ENCODE assay signal across 22 cellular contexts in genomic region chr4:107751670-107752069, GRCh38. TPM values are rescaled to one million over a fixed set of nuclear protein-coding genes. Genes with fewer than 3 reads are reported as not detected.
A peak's percentile ranks its signal among the peaks of the same experiment; 100 is the strongest.
DNase-seq lines count a peak whose midpoint lies in the region; ATAC-seq, FAIRE-seq and TF ChIP-seq lines count a peak whose summit lies in the region.
"Had no signal": no experiment of that assay in that cellular context is flagged by ENCODE, and none has a peak within 500 bp of the region (broad histone marks: within the 10 kb centered on the region; RNA-seq: fewer than 3 reads in every experiment).

No MANE protein-coding gene starts in this region.

- H2BK20ac ChIP-seq in IMR-90 (ENCODE audit: low read depth, low read length) = no peak overlapping the region
- no peak overlapping the region for H2BK20ac ChIP-seq in H1 (ENCODE audit: low read length)

- peaks cover 5% of the 10 kb centered on the region; the same call in 1 of the 2 replicates for H3K4me1 ChIP-seq in IMR-90 (ENCODE audit: control insufficient read depth, insufficient read depth, low read length)
- no peaks in the 10 kb centered on the region for H3K4me1 ChIP-seq in H1 (replicated peaks in 1 of 4; ENCODE audit: control insufficient read depth in 3 of 4, insufficient read depth in 4 of 4, low read length in 3 of 4)
- peaks cover 3% of the 10 kb centered on the region for H3K4me1 ChIP-seq in mesenchymal stem cell (ENCODE audit: control insufficient read depth, insufficient read depth, low read depth, low read length)
- H3K4me1 ChIP-seq: BE2C, Caco-2 had no signal

- H3K9ac ChIP-seq in IMR-90 (ENCODE audit: low read depth, low read length) (no peak overlapping the region), H1 (replicated peaks in 1 of 4; ENCODE audit: extremely low read depth in 1 of 4, low read depth in 3 of 4, low read length in 3 of 4) (no peak overlapping the region), mesenchymal stem cell (ENCODE audit: low read length) (no peak overlapping the region)

- CTCF ChIA-PET in IMR-90 (lab: Yijun Ruan, JAX) = no interaction called here
- CTCF ChIA-PET in H1 (lab: Charles Lee; ENCODE audit: partially characterized antibody) = interaction anchor here (0.9 to 1.7 kb wide), 3 partner anchors 12 to 150 kb away, joined by 3 to 6 read pairs (median 3); no protein-coding TSS in a partner anchor

- H3K18ac ChIP-seq in IMR-90 (ENCODE audit: low read depth, low read length) = no peak overlapping the region
- no peak overlapping the region for H3K18ac ChIP-seq in H1 (ENCODE audit: extremely low read depth, low read length)
- no peak overlapping the region for H3K18ac ChIP-seq in mesenchymal stem cell (ENCODE audit: low read depth in 1 of 2, low read length in 2 of 2)

- dilution Hi-C loops in IMR-90 (cut with HindIII; ENCODE audit: low sequenced_read_pairs, unreplicated experiment) = no loop called here

- H2BK120ac ChIP-seq in IMR-90 (ENCODE audit: low read depth, low read length) (no peak overlapping the region), H1 (replicated peaks; ENCODE audit: low read depth, low read length) (no peak overlapping the region), mesenchymal stem cell (ENCODE audit: low read depth, low read length) (no peak overlapping the region)

- H2BK15ac ChIP-seq in IMR-90 (ENCODE audit: low read depth, low read length) = no peak overlapping the region
- no peak overlapping the region for H2BK15ac ChIP-seq in H1 (ENCODE audit: low read length)
- no peak overlapping the region for H2BK15ac ChIP-seq in mesenchymal stem cell (ENCODE audit: low read depth, poor library complexity, severe bottlenecking)

- peaks cover 23% of the 10 kb centered on the region for H3K27me3 ChIP-seq in IMR-90 (ENCODE audit: control insufficient read depth, insufficient read depth, low read length)
- H3K27me3 ChIP-seq in H1 (replicated peaks in 1 of 4; ENCODE audit: control insufficient read depth in 3 of 4, extremely low read depth in 1 of 4, insufficient read depth in 3 of 4, low read length in 3 of 4) = no peaks in the 10 kb centered on the region
- H3K27me3 ChIP-seq in mesenchymal stem cell (ENCODE audit: control insufficient read depth in 1 of 2, insufficient read depth in 1 of 2, low read length in 2 of 2) = peaks cover 0 to 5% of the 10 kb centered on the region in 2 experiments

- no peak for TF ChIP-seq POLR2A in IMR-90 (IDR thresholded peaks at IDR 0.05; ENCODE audit: low read depth, low read length)
- no peak for TF ChIP-seq POLR2A in H1 (IDR thresholded peaks at IDR 0.05; ENCODE audit: control extremely low read depth in 1 of 2, low read depth in 2 of 2, low read length in 2 of 2)

- in situ Hi-C loops in IMR-90 (cut with MboI; ENCODE audit: low sequenced_read_pairs) (no loop called here), SK-MEL-5 (cut with HindIII; ENCODE audit: low pct_unique_long_range_greater_than_20kb, low sequenced_read_pairs) (loop anchor here (25.0 kb wide), 1 partner anchor 161 kb away; no protein-coding TSS in a partner anchor)

- FAIRE-seq in H1 (lab: Jason Lieb, UNC) = no peak
- FAIRE-seq: A204.1, D721Med, G401.6, GM12891, HTR-8/SVneo had no signal

- DNase-seq in IMR-90 (peak; percentile 20), SK-MEL-5 (ENCODE audit: low read depth, low spot score) (peak; percentile 80), H1 (ENCODE audit: low read depth in 1 of 2, low spot score in 2 of 2) (no peak), mesenchymal stem cell (peak; percentile 70), hypothalamus (lab: John Stamatoyannopoulos, UW) (no peak)
- no peak for DNase-seq in stimulated activated CD4-positive, alpha-beta T cell treated with anti-CD3 and anti-CD28 coated beads, Interleukin-12 subunit alpha, Interleukin-12 subunit beta, amount 100 ng/mL, for 4 hours
- DNase-seq: ACHN; BE2C; C1 segment of cervical spinal cord; Caco-2; CD4-positive, CD25-positive, alpha-beta regulatory T cell; CD8-positive, alpha-beta memory T cell; GOT3; H9; KG1 had no signal

- TF ChIP-seq EP300 in H1 (IDR thresholded peaks at IDR 0.05; ENCODE audit: borderline replicate concordance in 1 of 2, low read depth in 2 of 2, low read length in 2 of 2) = no peak

- no peaks in the 10 kb centered on the region for H3K9me1 ChIP-seq in IMR-90 (ENCODE audit: insufficient read depth, low read length)

- H3K79me1 ChIP-seq in IMR-90 (ENCODE audit: low read depth in 1 of 2, low read length in 2 of 2) (no peaks in the 10 kb centered on the region), H1 (ENCODE audit: low read depth, low read length) (no peaks in the 10 kb centered on the region), mesenchymal stem cell (replicated peaks; ENCODE audit: low read length, poor library complexity, severe bottlenecking) (no peaks in the 10 kb centered on the region)

- H3K23ac ChIP-seq in IMR-90 (ENCODE audit: low read depth, low read length) (no peak overlapping the region), H1 (ENCODE audit: insufficient read length) (no peak overlapping the region), mesenchymal stem cell (ENCODE audit: low read length in 2 of 2) (no peak overlapping the region)

- TF ChIP-seq CTCF in IMR-90 (conservative IDR thresholded peaks at IDR 0.05; ENCODE audit: low read depth, low read length) (no peak), H1 (IDR thresholded peaks at IDR 0.05; ENCODE audit: control extremely low read depth in 1 of 3, insufficient read depth in 1 of 3, low read depth in 1 of 3, low read length in 3 of 3) (no peak)

- H2AK5ac ChIP-seq in IMR-90 (ENCODE audit: low read depth, low read length) (no peak overlapping the region), H1 (ENCODE audit: low read depth, low read length) (no peak overlapping the region; the same call in 1 of the 2 replicates), mesenchymal stem cell (ENCODE audit: low read length, severe bottlenecking) (no peak overlapping the region)

- no peaks in the 10 kb centered on the region for H3K79me2 ChIP-seq in H1 (ENCODE audit: control insufficient read depth in 1 of 2, insufficient read depth in 2 of 2, low read length in 2 of 2)

- H4K20me1 ChIP-seq in IMR-90 (ENCODE audit: insufficient read depth, low read length) (no peaks in the 10 kb centered on the region), H1 (replicated peaks in 1 of 2; ENCODE audit: control insufficient read depth in 1 of 2, insufficient read depth in 2 of 2, low read length in 2 of 2) (no peaks in the 10 kb centered on the region)

- H2AK9ac ChIP-seq in IMR-90 (replicated peaks; ENCODE audit: low read depth, low read length, poor library complexity) = no peak overlapping the region

- H3K36me3 ChIP-seq in IMR-90 (ENCODE audit: control insufficient read depth, insufficient read depth, low read length) (no peaks in the 10 kb centered on the region), H1 (ENCODE audit: control insufficient read depth in 2 of 4, insufficient read depth in 4 of 4, low read length in 3 of 4) (peaks cover 0 to 2% (median 0%) of the 10 kb centered on the region in 4 experiments; a peak in 1 of 8 replicates), mesenchymal stem cell (ENCODE audit: control insufficient read depth in 1 of 2, insufficient read depth in 2 of 2, low read depth in 1 of 2, low read length in 2 of 2) (no peaks in the 10 kb centered on the region)
- H3K36me3 ChIP-seq: BE2C had no signal

- H4K8ac ChIP-seq in IMR-90 (ENCODE audit: low read depth in 2 of 2, low read length in 2 of 2) (no peak overlapping the region), H1 (ENCODE audit: extremely low read depth, insufficient read depth, low read length) (no peak overlapping the region), mesenchymal stem cell (ENCODE audit: low read length) (no peak overlapping the region)

- peak; percentile 59 for ATAC-seq in IMR-90 (ENCODE audit: low read depth)
- ATAC-seq in GM19467 (IDR thresholded peaks at IDR 0.05; ENCODE audit: unreplicated experiment) = no peak
- no peak for ATAC-seq in HG02798 (IDR thresholded peaks at IDR 0.05; ENCODE audit: poor library complexity, unreplicated experiment)

- H3K4me2 ChIP-seq in IMR-90 (ENCODE audit: low read depth, low read length) = peak overlapping the region; percentile 42
- H3K4me2 ChIP-seq in H1 (ENCODE audit: insufficient read depth in 1 of 2, low read depth in 2 of 2, low read length in 2 of 2) = no peak overlapping the region
- H3K4me2 ChIP-seq in mesenchymal stem cell (ENCODE audit: low read length, poor library complexity, severe bottlenecking) = no peak overlapping the region

- H4K5ac ChIP-seq in IMR-90 (ENCODE audit: low read depth, low read length) (no peak overlapping the region), H1 (ENCODE audit: insufficient read length, low read depth, low read length) (no peak overlapping the region)

- H2BK5ac ChIP-seq in IMR-90 (ENCODE audit: low read depth, low read length, poor library complexity, severe bottlenecking) = no peak overlapping the region
- H2BK5ac ChIP-seq in H1 (ENCODE audit: low read depth, low read length) = no peak overlapping the region
- H2BK5ac ChIP-seq in mesenchymal stem cell (ENCODE audit: low read depth, low read length, poor library complexity, severe bottlenecking) = no peak overlapping the region

- TF ChIP-seq RAD21 in IMR-90 (IDR thresholded peaks at IDR 0.05; ENCODE audit: low read length) (no peak), H1 (IDR thresholded peaks at IDR 0.05 in 1 of 2, conservative IDR thresholded peaks at IDR 0.05 in 1 of 2; ENCODE audit: low read depth in 2 of 2, low read length in 2 of 2) (no peak)

- POLR2A ChIA-PET in IMR-90 (lab: Charles Lee; ENCODE audit: unreplicated experiment) = no interaction called here
- POLR2A ChIA-PET in H1 (lab: Charles Lee; ENCODE audit: partially characterized antibody) = no interaction called here

- H3K4ac ChIP-seq in IMR-90 (ENCODE audit: low read depth, low read length) (no peak overlapping the region), H1 (replicated peaks; ENCODE audit: insufficient read length, low read depth, low read length) (no peak overlapping the region), mesenchymal stem cell (ENCODE audit: low read depth in 1 of 2, low read length in 2 of 2) (no peak overlapping the region)

- H3K23me2 ChIP-seq in H1 (ENCODE audit: low read depth, low read length) = no peaks in the 10 kb centered on the region

- H3K4me3 ChIP-seq in IMR-90 (ENCODE audit: insufficient read depth, low read depth, low read length) (no peak overlapping the region), H1 (ENCODE audit: extremely low read depth in 1 of 4, insufficient read depth in 2 of 4, low read depth in 3 of 4, low read length in 4 of 4) (no peak overlapping the region), mesenchymal stem cell (ENCODE audit: insufficient read depth in 1 of 2, low read depth in 1 of 2, low read length in 2 of 2) (no peak overlapping the region)

- H4K91ac ChIP-seq in IMR-90 (ENCODE audit: insufficient read depth, low read depth, low read length) = no peak overlapping the region
- H4K91ac ChIP-seq in H1 (replicated peaks; ENCODE audit: insufficient read length, low read length) = no peak overlapping the region
- H4K91ac ChIP-seq in mesenchymal stem cell (ENCODE audit: low read length) = no peak overlapping the region

- no peak overlapping the region for H3K14ac ChIP-seq in IMR-90 (replicated peaks; ENCODE audit: low read depth, low read length)
- no peak overlapping the region for H3K14ac ChIP-seq in H1 (ENCODE audit: insufficient read length)
- no peak overlapping the region for H3K14ac ChIP-seq in mesenchymal stem cell (ENCODE audit: low read length in 2 of 2)

- no CpG with 5 or more reads among the region's 2 CpGs for WGBS in IMR-90 (ENCODE audit: extremely low coverage in 2 of 2, insufficient read length in 1 of 2), 2 experiments
- 94% methylated on average over 2 of the region's 2 CpGs; no CpG with 5 or more reads in 1 of the 2 experiments for WGBS in H1 (ENCODE audit: extremely low coverage in 1 of 2, insufficient coverage in 1 of 2, insufficient read length in 1 of 2, insufficient replicate concordance in 2 of 2, low coverage in 1 of 2, low lambda C conversion rate in 2 of 2, missing lambda C conversion rate in 1 of 2), 2 experiments
- WGBS in mesenchymal stem cell = 66% methylated on average over 2 of the region's 2 CpGs

- no peak overlapping the region for H2AFZ ChIP-seq in IMR-90 (replicated peaks; ENCODE audit: low read length, poor library complexity)
- no peak overlapping the region for H2AFZ ChIP-seq in H1 (ENCODE audit: low read length)
- H2AFZ ChIP-seq in mesenchymal stem cell (ENCODE audit: low read depth, low read length) = no peak overlapping the region

- BruUV-seq in IMR-90 (replicated peaks; lab: Mats Ljungman, UMichigan) = no TSS peak

- no peak overlapping the region; the same call in 1 of the 2 replicates for H3K27ac ChIP-seq in IMR-90 (ENCODE audit: insufficient read depth, low read length)
- no peak overlapping the region for H3K27ac ChIP-seq in H1 (ENCODE audit: low read depth, low read length)
- no peak overlapping the region for H3K27ac ChIP-seq in mesenchymal stem cell (ENCODE audit: low read length, poor library complexity, severe bottlenecking)

- H2BK12ac ChIP-seq in H1 (ENCODE audit: low read depth, low read length) = 0 out of 2 replicates have a peak overlapping the region, but pooled peaks have one; percentile 52
- H2BK12ac ChIP-seq in mesenchymal stem cell (ENCODE audit: low read length in 2 of 2) = no peak overlapping the region

- no peaks in the 10 kb centered on the region for H3K9me3 ChIP-seq in IMR-90 (ENCODE audit: control insufficient read depth, insufficient read depth, low read length)
- H3K9me3 ChIP-seq in H1 (ENCODE audit: insufficient read depth in 2 of 2, low read depth in 1 of 2, low read length in 1 of 2) = peaks cover 5 to 7% of the 10 kb centered on the region in 2 experiments; a peak in 2 of 4 replicates
- H3K9me3 ChIP-seq in mesenchymal stem cell (ENCODE audit: control insufficient read depth, low read length) = no peaks in the 10 kb centered on the region
- H3K9me3 ChIP-seq: BE2C, Caco-2 had no signal

- H3K56ac ChIP-seq in IMR-90 (ENCODE audit: extremely low read depth, insufficient read depth, low read length) (no peak overlapping the region), H1 (replicated peaks; ENCODE audit: insufficient read length, low read depth, low read length) (no peak overlapping the region)

- intact Hi-C loops in IMR-90 (cut with micrococcal nuclease) = loop anchor here (10.0 kb wide), 1 partner anchor 243 kb away; no protein-coding TSS in a partner anchor

RNA-seq across cellular contexts. Expression of gene PAPSS1, which starts 31.6 kb away (rescaled TPM):
- total RNA-seq in IMR-90 (2012; rRNA removed) = 82.8 and 90.5 TPM in 2 replicates
- 64.7 and 71.8 TPM in 2 replicates for polyA plus RNA-seq in IMR-90 (2012; rRNA removed)
- polyA plus RNA-seq in IMR-90 (2012; cell fraction: cytosol; rRNA removed) = 33.3 and 39.9 TPM in 2 replicates
- polyA plus RNA-seq in IMR-90 (2012; cell fraction: nucleus; rRNA removed; ENCODE audit: low replicate concordance) = 20.0 and 45.3 TPM in 2 replicates
- 30.2 and 32.4 TPM in 2 replicates for total RNA-seq in SK-MEL-5 (2014; rRNA removed; shearing (Covaris generic))
- polyA plus RNA-seq in SK-MEL-5 (2015; cell fraction: cytosol; rRNA removed) = 43.7 and 49.9 TPM in 2 replicates
- polyA plus RNA-seq in SK-MEL-5 (2015; cell fraction: nucleus; rRNA removed) = 17.6 and 20.9 TPM in 2 replicates
- total RNA-seq in H1 (2021; fragmentation: NEBNext Ultra II Directional; extraction: Animal tissue kit (Norgen Biotek cat#: 25700)) = 79.1 and 79.2 TPM in 2 replicates
- polyA plus RNA-seq in H1 (2011; rRNA removed) = 59.9 and 98.5 TPM in 2 replicates
- 126 TPM for polyA plus RNA-seq in H1 (2011; cell fraction: cytosol; rRNA removed)
- polyA plus RNA-seq in H1 (2011; cell fraction: nucleus; rRNA removed) = 50.4 TPM
- 83.6 to 107 TPM (median 93.4 TPM) in 4 replicates for polyA plus RNA-seq in H1 (2012, experiment 1 of 2)
- 11.2 TPM for polyA plus RNA-seq in H1 (2012, experiment 2 of 2)
- polyA plus RNA-seq in H1 (2013, experiment 1 of 2) = 42.7 TPM
- polyA plus RNA-seq in H1 (2013, experiment 2 of 2) = 43.8 TPM
- 119 and 136 TPM in 2 replicates for polyA minus RNA-seq in H1 (2011; rRNA and poly(A)+ RNA removed)
- polyA minus RNA-seq in H1 (2011; cell fraction: cytosol; rRNA and poly(A)+ RNA removed) = 44.8 TPM
- polyA minus RNA-seq in H1 (2011; cell fraction: nucleus; rRNA and poly(A)+ RNA removed) = 54.2 TPM
- 44.7 TPM for polyA plus RNA-seq in mesenchymal stem cell (2013, experiment 1 of 2)
- polyA plus RNA-seq in mesenchymal stem cell (2013, experiment 2 of 2) = 50.7 TPM

Comparison
In these comparisons a context has a peak if more than half of its experiments do, and no peak if none do; other contexts are left out.
1. DNase-seq: peak in IMR-90 (single experiment), SK-MEL-5 (single experiment) and mesenchymal stem cell (single experiment); none in H1 (0 of 2), hypothalamus (0 of 51) and stimulated activated CD4-positive, alpha-beta T cell treated with anti-CD3 and anti-CD28 coated beads, Interleukin-12 subunit alpha, Interleukin-12 subunit beta, amount 100 ng/mL, for 4 hours (single experiment).